Comparison of ENCODE assay signal across 14 cellular contexts in genomic region chr14:89339579-89339978, GRCh38.
A peak's percentile ranks its signal among the peaks of the same experiment; 100 is the strongest.
DNase-seq lines count a peak whose midpoint lies in the region; ATAC-seq and TF ChIP-seq lines count a peak whose summit lies in the region.
"Had no signal": no experiment of that assay in that cellular context is flagged by ENCODE, and none has a peak within 500 bp of the region (broad histone marks: within the 10 kb centered on the region; RNA-seq: fewer than 3 reads in every experiment).

No MANE protein-coding gene starts in this region.

- intact Hi-C loops in breast epithelium (cut with DNase I; ENCODE audit: low total_unique reads) (no loop called here), lower lobe of right lung (cut with DNase I) (no loop called here), tibial artery (cut with DNase I; ENCODE audit: low total_unique reads) (no loop called here)

- TF ChIP-seq CTCF in breast epithelium (IDR thresholded peaks at IDR 0.05) (no peak), lower lobe of right lung (IDR thresholded peaks at IDR 0.05) (no peak), tibial artery (IDR thresholded peaks at IDR 0.05) (no peak)

- H3K4me3 ChIP-seq in breast epithelium (no peak overlapping the region), lower lobe of right lung (no peak overlapping the region), tibial artery (no peak overlapping the region)
- H3K4me3 ChIP-seq: tibial nerve had no signal

- CTCF ChIA-PET in activated naive CD4-positive, alpha-beta T cell treated with anti-CD3 and anti-CD28 coated beads, Interleukin-2, amount 10 ng/mL, durations not matched to agents 7 days and 5 days (lab: Charles Lee), result no interaction called here

- peaks cover 16% of the 10 kb centered on the region for H3K36me3 Mint-ChIP-seq in activated naive CD4-positive, alpha-beta T cell treated with anti-CD3 and anti-CD28 coated beads, Interleukin-2, amount 10 ng/mL, durations not matched to agents 7 days and 5 days

- peak overlapping the region; percentile 45 for H3K27ac Mint-ChIP-seq in activated naive CD4-positive, alpha-beta T cell treated with anti-CD3 and anti-CD28 coated beads, Interleukin-2, amount 10 ng/mL, durations not matched to agents 7 days and 5 days

- ATAC-seq in lower lobe of right lung (peak in 1 of 2 donors; percentile 10), GM21825 (IDR thresholded peaks at IDR 0.05; ENCODE audit: unreplicated experiment) (no peak), GM21529 (IDR thresholded peaks at IDR 0.05; ENCODE audit: unreplicated experiment) (no peak)

- peaks cover 7% of the 10 kb centered on the region for H3K4me1 Mint-ChIP-seq in activated naive CD4-positive, alpha-beta T cell treated with anti-CD3 and anti-CD28 coated beads, Interleukin-2, amount 10 ng/mL, durations not matched to agents 7 days and 5 days

- H3K27me3 Mint-ChIP-seq in activated naive CD4-positive, alpha-beta T cell treated with anti-CD3 and anti-CD28 coated beads, Interleukin-2, amount 10 ng/mL, durations not matched to agents 7 days and 5 days, result no peaks in the 10 kb centered on the region

- H3K9me3 ChIP-seq in breast epithelium (no peaks in the 10 kb centered on the region), lower lobe of right lung (no peaks in the 10 kb centered on the region), tibial artery (no peaks in the 10 kb centered on the region)
- H3K9me3 ChIP-seq: tibial nerve had no signal

- no peak overlapping the region for H3K4me3 Mint-ChIP-seq in activated naive CD4-positive, alpha-beta T cell treated with anti-CD3 and anti-CD28 coated beads, Interleukin-2, amount 10 ng/mL, durations not matched to agents 7 days and 5 days

- H3K27me3 ChIP-seq in breast epithelium, result no peaks in the 10 kb centered on the region
- H3K27me3 ChIP-seq in lower lobe of right lung (ENCODE audit: low read depth), result no peaks in the 10 kb centered on the region
- no peaks in the 10 kb centered on the region for H3K27me3 ChIP-seq in tibial artery
- H3K27me3 ChIP-seq: tibial nerve had no signal

- H3K9me3 Mint-ChIP-seq in activated naive CD4-positive, alpha-beta T cell treated with anti-CD3 and anti-CD28 coated beads, Interleukin-2, amount 10 ng/mL, durations not matched to agents 7 days and 5 days, result no peaks in the 10 kb centered on the region

- DNase-seq in activated naive CD4-positive, alpha-beta T cell treated with anti-CD3 and anti-CD28 coated beads, Interleukin-2, amount 10 ng/mL, durations not matched to agents 7 days and 5 days, result no peak
- no peak for DNase-seq in activated naive CD4-positive, alpha-beta T cell treated with anti-CD3 and anti-CD28 coated beads, Interleukin-2, amount 50 U/mL, for 16 hours
- DNase-seq in breast epithelium (ENCODE audit: low spot score in 2 of 2), result no peak
- DNase-seq in lower lobe of right lung, result no peak
- no peak for DNase-seq in tibial artery
- no peak for DNase-seq in C1 segment of cervical spinal cord (lab: John Stamatoyannopoulos, UW)
- DNase-seq: activated gamma-delta T cell treated with Interleukin-2 at 50 U/mL for 16 hours; NCI-H446 treated with DMSO at 0.1 percent for 48 hours; nucleus accumbens; SIG-M5; stimulated activated CD4-positive, alpha-beta T cell treated with anti-CD3 and anti-CD28 coated beads, Interleukin-2, amount 100 ng/mL, for 24 hours had no signal

- no peak for TF ChIP-seq POLR2A in breast epithelium (IDR thresholded peaks at IDR 0.05)

- H3K4me1 ChIP-seq in breast epithelium (peaks cover 0 to 4% of the 10 kb centered on the region in 2 donors), lower lobe of right lung (peaks cover 29% of the 10 kb centered on the region), tibial artery (peaks cover 0 to 59% (median 26%) of the 10 kb centered on the region in 4 donors)

- no peaks in the 10 kb centered on the region for H3K36me3 ChIP-seq in breast epithelium
- H3K36me3 ChIP-seq in lower lobe of right lung, result no peaks in the 10 kb centered on the region
- no peaks in the 10 kb centered on the region for H3K36me3 ChIP-seq in tibial artery

- H3K27ac ChIP-seq in breast epithelium (peak overlapping the region; percentile 65 to 80), lower lobe of right lung (peak overlapping the region; percentile 37), tibial artery (peak overlapping the region; percentile 5 to 47)
